Comparison of ENCODE assay signal across 9 cellular contexts in genomic region chr4:122450847-122451246, GRCh38. TPM values are rescaled to one million over a fixed set of nuclear protein-coding genes. Genes with fewer than 3 reads are reported as not detected.
DNase-seq lines count a peak whose midpoint lies in the region; ATAC-seq and TF ChIP-seq lines count a peak whose summit lies in the region.
"Had no signal": no experiment of that assay in that cellular context is flagged by ENCODE, and none has a peak within 500 bp of the region (broad histone marks: within the 10 kb centered on the region; RNA-seq: fewer than 3 reads in every experiment).

No MANE protein-coding gene starts in this region.

- H3K4me3 ChIP-seq in AG09309 (ENCODE audit: control insufficient read depth, low read depth, low read length): no peak overlapping the region

- TF ChIP-seq CTCF in AG09309 (IDR thresholded peaks at IDR 0.05; ENCODE audit: control insufficient read depth, insufficient read depth, low read depth, low read length, missing control alignments) (peak; percentile 43), omental fat pad (IDR thresholded peaks at IDR 0.05) (no peak)

- no peak overlapping the region for H3K4me3 Mint-ChIP-seq in activated CD4-positive, alpha-beta T cell treated with anti-CD3 and anti-CD28 coated beads, Interleukin-2, amount 10 ng/mL, durations not matched to agents 7 days and 5 days

- H3K4me1 Mint-ChIP-seq in activated CD4-positive, alpha-beta T cell treated with anti-CD3 and anti-CD28 coated beads, Interleukin-2, amount 10 ng/mL, durations not matched to agents 7 days and 5 days: peaks cover 32% of the 10 kb centered on the region

- no peaks in the 10 kb centered on the region for H3K27me3 Mint-ChIP-seq in activated CD4-positive, alpha-beta T cell treated with anti-CD3 and anti-CD28 coated beads, Interleukin-2, amount 10 ng/mL, durations not matched to agents 7 days and 5 days

- POLR2A ChIA-PET in HEK293T (lab: Yijun Ruan, JAX): no interaction called here
- POLR2A ChIA-PET in activated CD4-positive, alpha-beta T cell treated with anti-CD3 and anti-CD28 coated beads, Interleukin-2, amount 10 ng/mL, durations not matched to agents 7 days and 5 days (lab: Charles Lee): no interaction called here

- DNase-seq in AG09309 (ENCODE audit: low read depth): no peak
- DNase-seq in HEK293T (ENCODE audit: extremely low spot score): peak; percentile 35
- DNase-seq in activated CD4-positive, alpha-beta T cell treated with anti-CD3 and anti-CD28 coated beads, Interleukin-2, amount 10 ng/mL, durations not matched to agents 7 days and 5 days: peak; percentile 32
- DNase-seq in iPS DF 19.7 (ENCODE audit: low read depth, low spot score): peak; percentile 83
- DNase-seq in omental fat pad (ENCODE audit: low spot score): no peak

- CTCF ChIA-PET in HEK293T (lab: Yijun Ruan, JAX): no interaction called here
- CTCF ChIA-PET in activated CD4-positive, alpha-beta T cell treated with anti-CD3 and anti-CD28 coated beads, Interleukin-2, amount 10 ng/mL, durations not matched to agents 7 days and 5 days (lab: Charles Lee): interaction anchor here (1.2 kb wide), 1 partner anchor 28 kb away, joined by 5 read pairs; no protein-coding TSS in a partner anchor

- ATAC-seq in omental fat pad (ENCODE audit: low FRiP score): no peak
- ATAC-seq in GM19351 (IDR thresholded peaks at IDR 0.05; ENCODE audit: unreplicated experiment): no peak
- no peak for ATAC-seq in HG03439 (IDR thresholded peaks at IDR 0.05; ENCODE audit: unreplicated experiment)
- no peak for ATAC-seq in HG03565 (IDR thresholded peaks at IDR 0.05; ENCODE audit: unreplicated experiment)

- H3K9me3 Mint-ChIP-seq in activated CD4-positive, alpha-beta T cell treated with anti-CD3 and anti-CD28 coated beads, Interleukin-2, amount 10 ng/mL, durations not matched to agents 7 days and 5 days: no peaks in the 10 kb centered on the region

- no peak overlapping the region for H3K27ac Mint-ChIP-seq in activated CD4-positive, alpha-beta T cell treated with anti-CD3 and anti-CD28 coated beads, Interleukin-2, amount 10 ng/mL, durations not matched to agents 7 days and 5 days

- H3K36me3 Mint-ChIP-seq in activated CD4-positive, alpha-beta T cell treated with anti-CD3 and anti-CD28 coated beads, Interleukin-2, amount 10 ng/mL, durations not matched to agents 7 days and 5 days (ENCODE audit: low read depth): no peaks in the 10 kb centered on the region

TF ChIP-seq in HEK293T, 16 proteins besides CTCF, POLR2A, EP300 and RAD21:
- TF ChIP-seq L3MBTL2 (conservative IDR thresholded peaks at IDR 0.05): no peak
- TF ChIP-seq ELF4 (IDR thresholded peaks at IDR 0.05): no peak
- TF ChIP-seq LEF1 (IDR thresholded peaks at IDR 0.05; ENCODE audit: borderline replicate concordance): no peak
- TF ChIP-seq CTBP1 (IDR thresholded peaks at IDR 0.05; ENCODE audit: borderline replicate concordance): no peak
- TF ChIP-seq NFRKB (IDR thresholded peaks at IDR 0.05): no peak
- TF ChIP-seq FOXA1 (IDR thresholded peaks at IDR 0.05): no peak
- no peak for TF ChIP-seq ZNF384 (IDR thresholded peaks at IDR 0.05)
- TF ChIP-seq FOXM1 (IDR thresholded peaks at IDR 0.05; ENCODE audit: borderline replicate concordance): no peak
TF ChIP-seq in HEK293T: peak in this region for 0.

RNA-seq across cellular contexts. Expression of gene IL2, which starts 5.7 kb away (rescaled TPM):
- 1 to 10 TPM in 1 of 2 experiments, under 1 TPM in 1; 0.84 to 1.6 TPM for total RNA-seq in activated CD4-positive, alpha-beta T cell treated with anti-CD3 and anti-CD28 coated beads, Interleukin-2, amount 10 ng/mL, durations not matched to agents 7 days and 5 days
- total RNA-seq in omental fat pad: not detected
- total RNA-seq: pulmonary artery endothelial cell had no signal

Comparison
In these comparisons a context has a peak if more than half of its experiments do, and no peak if none do; other contexts are left out.
1. DNase-seq: peak in HEK293T (single experiment), activated CD4-positive, alpha-beta T cell treated with anti-CD3 and anti-CD28 coated beads, Interleukin-2, amount 10 ng/mL, durations not matched to agents 7 days and 5 days (single experiment) and iPS DF 19.7 (single experiment); none in AG09309 (single experiment) and omental fat pad (single experiment).